Comparison of ENCODE assay signal across 1 cellular context in genomic region chr6:44338228-44339122, GRCh38.
A peak's percentile ranks its signal among the peaks of the same experiment; 100 is the strongest.
TF ChIP-seq lines count a peak whose summit lies in the region.

No MANE protein-coding gene starts in this region.

TF ChIP-seq in H1, 55 proteins besides CTCF, POLR2A, EP300 and RAD21 (continued from another document):
- TF ChIP-seq NRF1 (IDR thresholded peaks at IDR 0.05; ENCODE audit: low read depth, low read length), result no peak
- no peak for TF ChIP-seq EZH2 (IDR thresholded peaks at IDR 0.05; ENCODE audit: low read depth, low read length, severe bottlenecking)
- no peak for TF ChIP-seq ATF3 (IDR thresholded peaks at IDR 0.05; ENCODE audit: insufficient read depth, low read depth, low read length)
- TF ChIP-seq SIX5 (IDR thresholded peaks at IDR 0.05; ENCODE audit: low read depth, low read length), result no peak
- TF ChIP-seq CTBP2 (IDR thresholded peaks at IDR 0.05; ENCODE audit: borderline replicate concordance, insufficient read depth, insufficient read length, low read length), result no peak
- TF ChIP-seq TAF7 (optimal IDR thresholded peaks at IDR 0.05; ENCODE audit: borderline replicate concordance, low read depth, low read length), result peak; percentile 12
- TF ChIP-seq SIN3A (conservative IDR thresholded peaks at IDR 0.05 in 1 of 2, IDR thresholded peaks at IDR 0.05 in 1 of 2; ENCODE audit: low read depth in 1 of 2, low read length in 2 of 2), result peak in 1 of 2 experiments; percentile 49; a peak in 1 of 4 replicates
- TF ChIP-seq MAX (IDR thresholded peaks at IDR 0.05), result no peak
- no peak for TF ChIP-seq CHD2 (IDR thresholded peaks at IDR 0.05; ENCODE audit: low read length)
- no peak for TF ChIP-seq EGR1 (IDR thresholded peaks at IDR 0.05; ENCODE audit: borderline replicate concordance, low read depth, low read length)
- TF ChIP-seq BRCA1 (IDR thresholded peaks at IDR 0.05; ENCODE audit: low read depth, low read length), result no peak
